19 cellular contexts compared by ENCODE assay signal in genomic region chr6:30118691-30119090, GRCh38. TPM values are rescaled to one million over a fixed set of nuclear protein-coding genes. Genes with fewer than 3 reads are reported as not detected.
"Had no signal": no experiment of that assay in that cellular context is flagged by ENCODE, and none has a peak within 500 bp of the region (broad histone marks: within the 10 kb centered on the region; RNA-seq: fewer than 3 reads in every experiment).

No MANE protein-coding gene starts in this region.

RNA-seq across cellular contexts. Expression of gene TRIM31, which starts 5.8 kb away (rescaled TPM):
- total RNA-seq: activated B cell treated with CpG ODN at 0.5 μM for 24 hours; activated CD4-positive, alpha-beta memory T cell treated with anti-CD3 and anti-CD28 coated beads for 36 hours; activated CD8-positive, alpha-beta memory T cell treated with anti-CD3 and anti-CD28 coated beads for 36 hours; activated CD8-positive, alpha-beta T cell treated with anti-CD3 and anti-CD28 coated beads for 36 hours; activated naive CD4-positive, alpha-beta T cell treated with anti-CD3 and anti-CD28 coated beads, Interleukin-2, amount 50 U/mL, for 72 hours; activated naive CD8-positive, alpha-beta T cell treated with anti-CD3 and anti-CD28 coated beads for 36 hours; activated T-cell treated with anti-CD3 and anti-CD28 coated beads, Interleukin-2, amount 50 U/mL, for 4 hours; activated T-helper 1 cell treated with anti-CD3 and anti-CD28 coated beads, Interleukin-12 subunit alpha, Interleukin-12 subunit beta, Interleukin-2, Interleukin-4 antibody, amounts not matched to agents 30 ng/mL and 10 ng/mL and 1 ng/mL, durations not matched to agents 14 hours and 24 hours and 36 hours; activated T-helper 17 cell treated with anti-CD3 and anti-CD28 coated beads, Interleukin-2, amount 50 U/mL, for 72 hours; aorta; astrocyte; cardiac septum; cerebellum had no signal

RNA-seq across cellular contexts. Expression of gene TRIM40, which starts 17.2 kb away (rescaled TPM):
- total RNA-seq: activated B cell treated with CpG ODN at 0.5 μM for 24 hours; activated CD4-positive, alpha-beta memory T cell treated with anti-CD3 and anti-CD28 coated beads for 36 hours; activated CD4-positive, alpha-beta T cell treated with anti-CD3 and anti-CD28 coated beads, Interleukin-2, amount 10 ng/mL, durations not matched to agents 24 days and 14 days; activated CD8-positive, alpha-beta memory T cell treated with anti-CD3 and anti-CD28 coated beads for 36 hours; activated CD8-positive, alpha-beta T cell treated with anti-CD3 and anti-CD28 coated beads for 36 hours; activated naive CD4-positive, alpha-beta T cell treated with anti-CD3 and anti-CD28 coated beads for 36 hours; activated naive CD8-positive, alpha-beta T cell treated with anti-CD3 and anti-CD28 coated beads for 36 hours; activated T-cell treated with anti-CD3 and anti-CD28 coated beads, Interleukin-2, amount 50 U/mL, for 4 hours; activated T-cell treated with anti-CD3 and anti-CD28 coated beads, Interleukin-2, amount 50 U/mL, for 72 hours; activated T-helper 1 cell treated with anti-CD3 and anti-CD28 coated beads, Interleukin-12 subunit alpha, Interleukin-12 subunit beta, Interleukin-2, Interleukin-4 antibody, amounts not matched to agents 30 ng/mL and 10 ng/mL and 1 ng/mL, durations not matched to agents 14 hours and 24 hours and 36 hours; activated T-helper 17 cell treated with anti-CD3 and anti-CD28 coated beads, Interleukin-2, amount 50 U/mL, for 72 hours; adrenal gland; aorta; astrocyte; body of pancreas; cardiac septum; cerebellum had no signal

RNA-seq across cellular contexts. Expression of gene TRIM10, which starts 42.3 kb away (rescaled TPM):
- total RNA-seq: activated B cell treated with CpG ODN at 0.5 μM for 24 hours; activated CD8-positive, alpha-beta memory T cell treated with anti-CD3 and anti-CD28 coated beads for 36 hours; activated CD8-positive, alpha-beta T cell treated with anti-CD3 and anti-CD28 coated beads for 36 hours; activated naive CD8-positive, alpha-beta T cell treated with anti-CD3 and anti-CD28 coated beads for 36 hours; activated T-cell treated with anti-CD3 and anti-CD28 coated beads, Interleukin-2, amount 50 U/mL, for 4 hours; adrenal gland; astrocyte; body of pancreas; breast epithelium had no signal
- polyA plus RNA-seq: adrenal gland had no signal

RNA-seq across cellular contexts. Expression of gene RNF39, which starts 43.1 kb away (rescaled TPM):
- total RNA-seq: activated B cell treated with CpG ODN at 0.5 μM for 24 hours; activated CD4-positive, alpha-beta memory T cell treated with anti-CD3 and anti-CD28 coated beads for 36 hours; activated CD4-positive, alpha-beta T cell treated with anti-CD3 and anti-CD28 coated beads, Interleukin-2, amount 10 ng/mL, durations not matched to agents 24 days and 14 days; activated CD8-positive, alpha-beta memory T cell treated with anti-CD3 and anti-CD28 coated beads for 36 hours; activated CD8-positive, alpha-beta T cell treated with anti-CD3 and anti-CD28 coated beads for 36 hours; activated naive CD4-positive, alpha-beta T cell treated with anti-CD3 and anti-CD28 coated beads for 36 hours; activated naive CD4-positive, alpha-beta T cell treated with anti-CD3 and anti-CD28 coated beads, Interleukin-2, amount 50 U/mL, for 72 hours; activated naive CD8-positive, alpha-beta T cell treated with anti-CD3 and anti-CD28 coated beads for 36 hours; activated T-cell treated with anti-CD3 and anti-CD28 coated beads, Interleukin-2, amount 50 U/mL, for 4 hours; activated T-cell treated with anti-CD3 and anti-CD28 coated beads, Interleukin-2, amount 50 U/mL, for 72 hours; activated T-helper 1 cell treated with anti-CD3 and anti-CD28 coated beads, Interleukin-12 subunit alpha, Interleukin-12 subunit beta, Interleukin-2, Interleukin-4 antibody, amounts not matched to agents 30 ng/mL and 10 ng/mL and 1 ng/mL, durations not matched to agents 14 hours and 24 hours and 36 hours; activated T-helper 17 cell treated with anti-CD3 and anti-CD28 coated beads, Interleukin-2, amount 50 U/mL, for 72 hours; aorta; astrocyte; cardiac septum had no signal

RNA-seq across cellular contexts. Expression of gene TRIM15, which starts 44.7 kb away (rescaled TPM):
- total RNA-seq: activated B cell treated with CpG ODN at 0.5 μM for 24 hours; activated CD8-positive, alpha-beta memory T cell treated with anti-CD3 and anti-CD28 coated beads for 36 hours; activated CD8-positive, alpha-beta T cell treated with anti-CD3 and anti-CD28 coated beads for 36 hours; activated T-helper 17 cell treated with anti-CD3 and anti-CD28 coated beads, Interleukin-2, amount 50 U/mL, for 72 hours; adrenal gland; aorta; astrocyte; cardiac septum; cerebellum had no signal
- polyA plus RNA-seq: adrenal gland had no signal
